ENCODE assay signal across 1 cellular context in genomic region chr1:165592945-165593823, GRCh38.
TF ChIP-seq lines count a peak whose summit lies in the region.

No MANE protein-coding gene starts in this region.

TF ChIP-seq in K562, 482 proteins besides CTCF, POLR2A, EP300 and RAD21 (continued from another document):
- TF ChIP-seq TEAD4 (IDR thresholded peaks at IDR 0.05; ENCODE audit: low read length) (0 out of 2 replicates have a peak, but pooled peaks have one; percentile 16), TEAD4 (CRISPR knock-in tag; IDR thresholded peaks at IDR 0.05; ENCODE audit: borderline replicate concordance) (no peak), ARID2 (IDR thresholded peaks at IDR 0.05) (0 out of 2 replicates have a peak, but pooled peaks have one; percentile 60), MLX (CRISPR knock-in tag; conservative IDR thresholded peaks at IDR 0.05) (no peak), KLF16 (IDR thresholded peaks at IDR 0.05) (peak; percentile 39; the same call in 1 of the 2 replicates), ADNP (tag; IDR thresholded peaks at IDR 0.05) (no peak)
